In the genomic region with DNA sequence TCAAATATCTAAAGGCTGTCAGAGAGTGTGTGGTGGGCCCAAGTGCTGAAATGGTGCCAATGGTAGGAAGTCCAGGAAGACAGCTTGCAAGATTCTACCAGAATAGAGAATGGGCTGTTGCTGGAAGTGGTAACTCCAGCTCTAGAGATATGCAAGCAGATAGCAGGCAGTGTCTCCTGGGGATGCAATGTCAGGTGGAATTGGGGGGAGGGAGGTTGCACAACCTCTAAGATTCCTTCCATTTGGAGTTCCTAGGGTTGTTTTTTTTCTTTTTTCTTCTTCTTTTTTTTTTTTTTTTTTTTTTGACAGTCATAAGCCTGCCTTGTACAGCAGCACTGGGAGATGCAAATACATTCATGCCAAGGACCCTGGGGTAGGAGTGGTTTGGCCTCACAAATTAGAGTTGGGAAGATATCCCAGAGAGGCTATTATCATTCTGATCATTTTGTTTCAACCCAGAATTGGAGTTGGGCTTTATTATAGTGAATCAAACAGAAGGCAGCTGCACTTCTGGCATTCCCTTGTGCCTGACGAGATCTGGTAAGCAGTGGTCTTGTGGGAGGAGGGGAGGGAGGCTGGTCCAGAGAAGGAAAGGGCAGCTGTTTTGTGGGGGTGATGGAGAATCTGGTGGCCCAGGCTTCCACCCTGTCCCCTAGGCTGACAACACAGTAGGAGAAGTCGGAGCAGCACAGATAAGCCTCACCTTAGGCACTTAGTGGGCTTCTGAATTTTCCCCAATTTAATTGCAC, we compare ENCODE assay signal across 1 cellular context.
TF ChIP-seq lines count a peak whose summit lies in the region.

No MANE protein-coding gene starts in this region.

TF ChIP-seq in SK-N-SH, 30 proteins besides CTCF, POLR2A, EP300 and RAD21 (continued from another document):
- no peak for TF ChIP-seq REST (IDR thresholded peaks at IDR 0.05; ENCODE audit: low read depth, low read length)
- 0 out of 2 replicates have a peak, but pooled peaks have one; percentile 11 for TF ChIP-seq MXI1 (IDR thresholded peaks at IDR 0.05; ENCODE audit: low read depth, low read length)
